Comparison of ENCODE assay signal across 11 cellular contexts in the genomic region with DNA sequence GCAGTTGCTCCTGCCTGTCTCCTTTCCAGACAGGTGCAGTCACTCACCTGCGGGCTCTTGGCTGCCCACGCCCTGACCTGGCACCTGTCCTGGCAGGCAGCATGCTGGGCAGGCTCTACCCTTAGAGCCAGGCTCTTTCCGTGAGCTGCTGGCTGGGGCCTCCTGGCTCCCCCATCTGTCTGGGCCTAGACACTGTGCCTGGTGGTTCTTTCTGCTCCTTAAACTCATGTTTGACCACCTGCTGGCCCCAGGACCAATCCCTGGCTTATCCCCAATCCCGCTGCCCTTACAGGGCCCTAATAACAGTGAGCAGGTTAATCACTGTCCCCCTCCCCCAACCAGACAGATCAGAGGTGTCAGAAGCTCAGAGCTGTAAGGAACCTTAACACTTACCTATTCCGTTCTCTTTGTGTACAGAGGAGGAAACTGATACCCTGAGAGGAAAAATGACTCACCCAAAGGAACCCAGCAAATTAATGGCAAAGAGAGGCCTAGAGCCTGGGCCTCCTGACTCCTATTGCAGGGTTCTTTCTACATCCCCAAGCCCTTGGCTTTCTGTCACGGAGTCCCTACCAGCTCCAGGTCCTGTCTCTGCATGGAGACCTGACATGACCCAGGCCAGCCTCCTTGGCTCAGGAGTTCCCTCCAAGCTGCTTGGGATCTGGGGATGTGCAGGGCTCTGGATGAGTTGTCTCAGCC. TPM values are rescaled to one million over a fixed set of nuclear protein-coding genes. Genes with fewer than 3 reads are reported as not detected.
DNase-seq lines count a peak whose midpoint lies in the region; ATAC-seq and TF ChIP-seq lines count a peak whose summit lies in the region.
"Had no signal": no experiment of that assay in that cellular context is flagged by ENCODE, and none has a peak within 500 bp of the region (broad histone marks: within the 10 kb centered on the region; RNA-seq: fewer than 3 reads in every experiment).

No MANE protein-coding gene starts in this region.

- H3K9me3 ChIP-seq in spleen: peaks cover 0 to 25% (median 18%) of the 10 kb centered on the region in 8 donors

- TF ChIP-seq CTCF in spleen (IDR thresholded peaks at IDR 0.05 in 8 of 11, conservative IDR thresholded peaks at IDR 0.05 in 3 of 11) (no peak), foreskin fibroblast (IDR thresholded peaks at IDR 0.05; ENCODE audit: low read depth, low read length) (no peak)

- no peak overlapping the region for H3K4me3 Mint-ChIP-seq in activated naive CD8-positive, alpha-beta T cell

- TF ChIP-seq POLR2A in spleen (IDR thresholded peaks at IDR 0.05): no peak

- no peaks in the 10 kb centered on the region for H3K9me3 Mint-ChIP-seq in activated naive CD8-positive, alpha-beta T cell (ENCODE audit: low read depth)

- no peaks in the 10 kb centered on the region for H3K27me3 ChIP-seq in spleen (replicated peaks in 1 of 7)

- peaks cover 0 to 12% (median 0%) of the 10 kb centered on the region in 6 donors for H3K36me3 ChIP-seq in spleen

- H3K27ac ChIP-seq in spleen: peak overlapping the region in 6 of 8 donors; percentile 13 to 82 (median 72)

- no peaks in the 10 kb centered on the region for H3K27me3 Mint-ChIP-seq in activated naive CD8-positive, alpha-beta T cell

- H3K4me1 ChIP-seq in spleen: peaks cover 48 to 67% (median 59%) of the 10 kb centered on the region in 6 donors

- DNase-seq in activated CD4-positive, CD25-positive, alpha-beta regulatory T cell (lab: John Stamatoyannopoulos, UW): no peak
- DNase-seq in NCI-H510A (lab: John Stamatoyannopoulos, UW) (peak; percentile 61), spleen (no peak), sciatic nerve (ENCODE audit: low spot score) (no peak), foreskin fibroblast (no peak), retina (no peak)
- DNase-seq: activated CD4-positive, alpha-beta T cell treated with anti-CD3 and anti-CD28 coated beads, Interleukin-2, amount 50 U/mL, for 48 hours; NCI-H1694 treated with DMSO at 0.1 percent for 48 hours had no signal

- WGBS in spleen, 5 donors: 76 to 88% (median 83%) methylated on average over 3 to 6 of the region's 6 CpGs

- peaks cover 4% of the 10 kb centered on the region for H3K36me3 Mint-ChIP-seq in activated naive CD8-positive, alpha-beta T cell

- peaks cover 47% of the 10 kb centered on the region for H3K4me1 Mint-ChIP-seq in activated naive CD8-positive, alpha-beta T cell (ENCODE audit: low read depth)

- peak; percentile 30 to 41 for ATAC-seq in activated CD4-positive, CD25-positive, alpha-beta regulatory T cell treated with anti-CD3 and anti-CD28 coated beads, Interleukin-2, amount 50 U/mL, for 24 hours
- ATAC-seq in sciatic nerve: no peak

- peak overlapping the region in 1 of 8 donors; percentile 31 for H3K4me3 ChIP-seq in spleen
- H3K4me3 ChIP-seq in foreskin fibroblast (ENCODE audit: low read depth in 1 of 2, low read length in 2 of 2): no peak overlapping the region

- peak overlapping the region; percentile 37 for H3K27ac Mint-ChIP-seq in activated naive CD8-positive, alpha-beta T cell

- intact Hi-C loops in spleen (cut with DNase I; ENCODE audit: low total_unique reads) (no loop called here), sciatic nerve (cut with DNase I) (no loop called here)

RNA-seq across cellular contexts. Expression of a gene that starts 54.7 kb away (rescaled TPM):
- total RNA-seq in spleen (1 to 10 TPM in 5 of 7 donors, under 1 TPM in 2; 0.54 to 3.5 (median 1.3) TPM), sciatic nerve (0.27 TPM)
- polyA plus RNA-seq in spleen: under 1 TPM; 0.06 to 0.26 (median 0.24) TPM
- total RNA-seq: renal cortical epithelial cell had no signal
